In the genomic region with DNA sequence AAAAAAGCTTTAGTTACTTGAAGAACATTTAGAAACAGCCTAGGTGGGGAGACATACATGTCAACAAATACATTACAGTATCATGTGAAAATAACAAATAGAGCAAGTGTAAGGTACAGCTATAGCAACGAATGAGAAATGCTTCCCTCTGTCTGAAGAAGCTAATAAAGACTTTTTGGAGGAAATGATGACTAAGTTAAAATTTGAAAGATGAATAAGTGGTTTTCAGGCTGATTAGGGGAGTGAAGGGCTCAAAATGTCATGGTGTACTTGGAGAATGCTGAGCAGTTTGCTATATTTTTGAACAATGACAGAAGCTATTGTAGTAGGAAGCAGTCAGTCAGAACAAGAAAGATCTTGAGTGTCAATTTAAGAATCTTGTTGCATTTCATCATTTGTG, we compare ENCODE assay signal across 31 cellular contexts. TPM values are rescaled to one million over a fixed set of nuclear protein-coding genes. Genes with fewer than 3 reads are reported as not detected.
"Had no signal": no experiment of that assay in that cellular context is flagged by ENCODE, and none has a peak within 500 bp of the region (broad histone marks: within the 10 kb centered on the region; RNA-seq: fewer than 3 reads in every experiment).

No MANE protein-coding gene starts in this region.

- H3K4me3 ChIP-seq: dorsolateral prefrontal cortex, esophagus muscularis mucosa, gastrocnemius medialis, heart right ventricle, left lung, lower lobe of right lung, mucosa of descending colon had no signal

- ATAC-seq: foreskin keratinocyte; gastrocnemius medialis; heart right ventricle; left cardiac atrium; left lung; left ventricle myocardium superior; lower lobe of right lung; mucosa of descending colon; naive thymus-derived CD8-positive, alpha-beta T cell had no signal

- H3K27ac ChIP-seq: dorsolateral prefrontal cortex, esophagus muscularis mucosa, foreskin keratinocyte, gastrocnemius medialis, heart right ventricle, left lung, lower lobe of right lung had no signal

- H3K36me3 ChIP-seq: esophagus muscularis mucosa, gastrocnemius medialis, heart right ventricle, left lung, lower lobe of right lung had no signal

- FAIRE-seq: colon, endothelial cell of umbilical vein, islet of Langerhans, keratinocyte had no signal

- DNase-seq: cortex of kidney; dermis blood vessel endothelial cell; dorsolateral prefrontal cortex; effector CD4-positive, alpha-beta T cell; effector memory CD4-positive, alpha-beta T cell; foreskin keratinocyte; gastrocnemius medialis; glutamatergic neuron; head of caudate nucleus; heart right ventricle; hippocampal formation; left cardiac atrium; left lung; left ventricle myocardium superior; lower lobe of right lung; mesenchymal stem cell; mucosa of descending colon; naive B cell; naive thymus-derived CD8-positive, alpha-beta T cell had no signal

- H3K9me3 ChIP-seq: gastrocnemius medialis, lower lobe of right lung, mucosa of descending colon had no signal

- H3K4me1 ChIP-seq: foreskin keratinocyte, gastrocnemius medialis had no signal

RNA-seq across cellular contexts. Expression of a gene that starts 2.8 kb away (rescaled TPM):
- total RNA-seq: dermis blood vessel endothelial cell; endothelial cell of umbilical vein; fibroblast of lung; fibroblast of villous mesenchyme; foreskin keratinocyte; gastrocnemius medialis; glomerular endothelial cell; heart right ventricle; left cardiac atrium; left ventricle myocardium superior; lower leg skin; lung microvascular endothelial cell; mesenteric fat pad; mucosa of descending colon; myocyte; naive thymus-derived CD8-positive, alpha-beta T cell had no signal
- polyA plus RNA-seq: endothelial cell of umbilical vein; fibroblast of lung; foreskin keratinocyte; heart right ventricle; keratinocyte; naive thymus-derived CD8-positive, alpha-beta T cell had no signal
